Comparison of ENCODE assay signal across 21 cellular contexts in the genomic region with DNA sequence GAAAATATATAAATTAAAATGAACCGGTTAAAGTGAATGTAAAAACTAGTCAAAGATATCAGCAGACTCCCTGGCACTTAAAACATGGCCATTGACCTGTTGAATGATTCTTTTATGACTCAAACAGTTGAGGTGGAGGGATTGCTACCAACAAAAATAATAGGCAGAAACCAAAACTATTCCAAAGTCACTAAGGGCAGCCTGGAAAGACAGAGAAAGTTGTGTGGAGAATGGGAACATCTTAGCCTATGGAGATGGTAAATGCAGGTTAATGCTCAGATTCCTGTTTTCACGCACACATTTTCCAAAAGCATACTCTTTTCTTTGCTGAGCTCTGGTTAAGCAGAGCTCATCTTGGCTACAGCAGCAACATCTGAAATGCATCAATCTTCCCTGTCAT.
A peak's percentile ranks its signal among the peaks of the same experiment; 100 is the strongest.
DNase-seq lines count a peak whose midpoint lies in the region; TF ChIP-seq lines count a peak whose summit lies in the region.
"Had no signal": no experiment of that assay in that cellular context is flagged by ENCODE, and none has a peak within 500 bp of the region (broad histone marks: within the 10 kb centered on the region; RNA-seq: fewer than 3 reads in every experiment).

No MANE protein-coding gene starts in this region.

- TF ChIP-seq EP300 in SK-N-SH (IDR thresholded peaks at IDR 0.05; ENCODE audit: borderline replicate concordance in 1 of 2, low read depth in 1 of 2, low read length in 1 of 2): no peak

- DNase-seq in HT1080 (ENCODE audit: low read depth) (peak; percentile 46), T1000 (lab: John Stamatoyannopoulos, UW) (peak; percentile 0), astrocyte of the spinal cord (ENCODE audit: low read depth, low spot score) (peak; percentile 53), SIG-M5 treated with dmso at 0.1 percent for 504 hours (lab: John Stamatoyannopoulos, UW; ENCODE audit: unreplicated experiment) (no peak), KBM-7 (no peak), pons (ENCODE audit: low spot score) (no peak), SK-N-SH (no peak)
- DNase-seq: ACHN; BE2C; C1 segment of cervical spinal cord; CD4-positive, CD25-positive, alpha-beta regulatory T cell; CD8-positive, alpha-beta memory T cell; COR-L47; DMS 273 treated with DMSO at 0.1 percent for 48 hours; DMS53; DND-41; EL; GM23248; IMR-90 had no signal

- CTCF ChIA-PET in SK-N-SH (lab: Yijun Ruan, JAX): interaction anchor here (1.0 kb wide), 1 partner anchor 20 kb away, joined by 3 read pairs; no protein-coding TSS in a partner anchor

- H3K9me2 ChIP-seq in SK-N-SH: no peaks in the 10 kb centered on the region

- no peaks in the 10 kb centered on the region for H4K20me1 ChIP-seq in SK-N-SH (ENCODE audit: insufficient read depth)

- TF ChIP-seq CTCF in astrocyte of the spinal cord (IDR thresholded peaks at IDR 0.05; ENCODE audit: low read depth, low read length): no peak
- no peak for TF ChIP-seq CTCF in SK-N-SH (IDR thresholded peaks at IDR 0.05)

- H3K27me3 ChIP-seq in SK-N-SH (ENCODE audit: insufficient read depth): no peaks in the 10 kb centered on the region
- H3K27me3 ChIP-seq: BE2C had no signal

- H3K4me1 ChIP-seq in SK-N-SH (ENCODE audit: control insufficient read depth in 1 of 2, insufficient read depth in 2 of 2, low read depth in 1 of 2, low read length in 1 of 2): no peaks in the 10 kb centered on the region
- H3K4me1 ChIP-seq: BE2C, HAP-1 had no signal

- no peaks in the 10 kb centered on the region for H3K9me3 ChIP-seq in SK-N-SH
- H3K9me3 ChIP-seq: BE2C, HAP-1 had no signal

- H3K27ac ChIP-seq in SK-N-SH (ENCODE audit: low read depth in 2 of 2, low read length in 1 of 2): no peak overlapping the region
- H3K27ac ChIP-seq: GM23248 had no signal

- no peak for TF ChIP-seq RAD21 in SK-N-SH (IDR thresholded peaks at IDR 0.05; ENCODE audit: low read length)

- no peak overlapping the region for H3K4me2 ChIP-seq in SK-N-SH

- in situ Hi-C loops in astrocyte of the spinal cord (cut with HindIII; ENCODE audit: low sequenced_read_pairs) (no loop called here), KBM-7 (cut with MboI; ENCODE audit: low pct_unique_long_range_greater_than_20kb, low sequenced_read_pairs) (no loop called here)

- 34% methylated on average over 2 of the region's 2 CpGs for WGBS in SK-N-SH (ENCODE audit: low lambda C conversion rate)

- no peaks in the 10 kb centered on the region for H3F3A ChIP-seq in SK-N-SH (replicated peaks; ENCODE audit: insufficient read depth)

- H2AFZ ChIP-seq in SK-N-SH (ENCODE audit: low read depth): no peak overlapping the region
- H2AFZ ChIP-seq: GM23248 had no signal

- POLR2A ChIA-PET in SK-N-SH (lab: Yijun Ruan, JAX): no interaction called here

- H3K9ac ChIP-seq in SK-N-SH: no peak overlapping the region
- H3K9ac ChIP-seq: GM23248 had no signal

- H3K4me3 ChIP-seq in astrocyte of the spinal cord (ENCODE audit: low read depth, low read length): no peak overlapping the region
- H3K4me3 ChIP-seq in SK-N-SH (ENCODE audit: low read depth in 2 of 2, low read length in 1 of 2): no peak overlapping the region
- H3K4me3 ChIP-seq: GM12878, GM23248, HAP-1 had no signal

- H3K79me2 ChIP-seq in SK-N-SH (ENCODE audit: insufficient read depth): no peaks in the 10 kb centered on the region

- no peaks in the 10 kb centered on the region for H3K36me3 ChIP-seq in SK-N-SH (replicated peaks in 1 of 2; ENCODE audit: control insufficient read depth in 1 of 2, insufficient read depth in 2 of 2, low read length in 1 of 2)
- H3K36me3 ChIP-seq: BE2C, HAP-1 had no signal

TF ChIP-seq in SK-N-SH, 30 proteins besides CTCF, POLR2A, EP300 and RAD21:
- TF ChIP-seq USF1 (IDR thresholded peaks at IDR 0.05; ENCODE audit: borderline replicate concordance, low read depth) (no peak), POLR2AphosphoS5 (IDR thresholded peaks at IDR 0.05; ENCODE audit: low read depth, low read length) (no peak), SIN3A (IDR thresholded peaks at IDR 0.05; ENCODE audit: borderline replicate concordance, low read depth, low read length) (no peak), FOSL2 (IDR thresholded peaks at IDR 0.05; ENCODE audit: borderline replicate concordance, low read depth) (no peak), TCF12 (IDR thresholded peaks at IDR 0.05) (no peak), NFIC (IDR thresholded peaks at IDR 0.05; ENCODE audit: borderline replicate concordance) (no peak), FOXM1 (IDR thresholded peaks at IDR 0.05; ENCODE audit: low read depth) (no peak), RXRA (IDR thresholded peaks at IDR 0.05; ENCODE audit: borderline replicate concordance, low read depth) (no peak), MEF2A (IDR thresholded peaks at IDR 0.05; ENCODE audit: borderline replicate concordance, low read depth) (no peak), RFX5 (IDR thresholded peaks at IDR 0.05; ENCODE audit: low read length) (no peak), CHD2 (IDR thresholded peaks at IDR 0.05; ENCODE audit: low read length, partially characterized antibody) (no peak), RCOR1 (IDR thresholded peaks at IDR 0.05; ENCODE audit: low read length) (no peak), SMC3 (IDR thresholded peaks at IDR 0.05; ENCODE audit: low read depth, low read length) (no peak), ELF1 (IDR thresholded peaks at IDR 0.05) (no peak), GABPA (IDR thresholded peaks at IDR 0.05; ENCODE audit: low read depth) (no peak), GATA2 (CRISPR knock-in tag; IDR thresholded peaks at IDR 0.05) (no peak)
- TF ChIP-seq, protein P1, sequence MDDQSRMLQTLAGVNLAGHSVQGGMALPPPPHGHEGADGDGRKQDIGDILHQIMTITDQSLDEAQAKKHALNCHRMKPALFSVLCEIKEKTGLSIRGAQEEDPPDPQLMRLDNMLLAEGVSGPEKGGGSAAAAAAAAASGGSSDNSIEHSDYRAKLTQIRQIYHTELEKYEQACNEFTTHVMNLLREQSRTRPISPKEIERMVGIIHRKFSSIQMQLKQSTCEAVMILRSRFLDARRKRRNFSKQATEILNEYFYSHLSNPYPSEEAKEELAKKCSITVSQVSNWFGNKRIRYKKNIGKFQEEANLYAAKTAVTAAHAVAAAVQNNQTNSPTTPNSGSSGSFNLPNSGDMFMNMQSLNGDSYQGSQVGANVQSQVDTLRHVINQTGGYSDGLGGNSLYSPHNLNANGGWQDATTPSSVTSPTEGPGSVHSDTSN (IDR thresholded peaks at IDR 0.05): no peak
- TF ChIP-seq, protein P2, sequence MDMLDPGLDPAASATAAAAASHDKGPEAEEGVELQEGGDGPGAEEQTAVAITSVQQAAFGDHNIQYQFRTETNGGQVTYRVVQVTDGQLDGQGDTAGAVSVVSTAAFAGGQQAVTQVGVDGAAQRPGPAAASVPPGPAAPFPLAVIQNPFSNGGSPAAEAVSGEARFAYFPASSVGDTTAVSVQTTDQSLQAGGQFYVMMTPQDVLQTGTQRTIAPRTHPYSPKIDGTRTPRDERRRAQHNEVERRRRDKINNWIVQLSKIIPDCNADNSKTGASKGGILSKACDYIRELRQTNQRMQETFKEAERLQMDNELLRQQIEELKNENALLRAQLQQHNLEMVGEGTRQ (IDR thresholded peaks at IDR 0.05; ENCODE audit: borderline replicate concordance, low read depth, low read length): no peak
- TF ChIP-seq, protein P3, sequence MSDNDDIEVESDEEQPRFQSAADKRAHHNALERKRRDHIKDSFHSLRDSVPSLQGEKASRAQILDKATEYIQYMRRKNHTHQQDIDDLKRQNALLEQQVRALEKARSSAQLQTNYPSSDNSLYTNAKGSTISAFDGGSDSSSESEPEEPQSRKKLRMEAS (IDR thresholded peaks at IDR 0.05; ENCODE audit: low read depth): no peak
- TF ChIP-seq, protein P4, sequence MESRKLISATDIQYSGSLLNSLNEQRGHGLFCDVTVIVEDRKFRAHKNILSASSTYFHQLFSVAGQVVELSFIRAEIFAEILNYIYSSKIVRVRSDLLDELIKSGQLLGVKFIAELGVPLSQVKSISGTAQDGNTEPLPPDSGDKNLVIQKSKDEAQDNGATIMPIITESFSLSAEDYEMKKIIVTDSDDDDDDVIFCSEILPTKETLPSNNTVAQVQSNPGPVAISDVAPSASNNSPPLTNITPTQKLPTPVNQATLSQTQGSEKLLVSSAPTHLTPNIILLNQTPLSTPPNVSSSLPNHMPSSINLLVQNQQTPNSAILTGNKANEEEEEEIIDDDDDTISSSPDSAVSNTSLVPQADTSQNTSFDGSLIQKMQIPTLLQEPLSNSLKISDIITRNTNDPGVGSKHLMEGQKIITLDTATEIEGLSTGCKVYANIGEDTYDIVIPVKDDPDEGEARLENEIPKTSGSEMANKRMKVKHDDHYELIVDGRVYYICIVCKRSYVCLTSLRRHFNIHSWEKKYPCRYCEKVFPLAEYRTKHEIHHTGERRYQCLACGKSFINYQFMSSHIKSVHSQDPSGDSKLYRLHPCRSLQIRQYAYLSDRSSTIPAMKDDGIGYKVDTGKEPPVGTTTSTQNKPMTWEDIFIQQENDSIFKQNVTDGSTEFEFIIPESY (IDR thresholded peaks at IDR 0.05; ENCODE audit: borderline replicate concordance, low read depth): no peak

Comparison
In these comparisons a context has a peak if more than half of its experiments do, and no peak if none do; other contexts are left out.
1. DNase-seq: peak in HT1080 (single experiment), T1000 (single experiment) and astrocyte of the spinal cord (single experiment); none in SIG-M5 treated with dmso at 0.1 percent for 504 hours (single experiment), KBM-7 (single experiment), pons (single experiment) and SK-N-SH (single experiment).